In the genomic region with DNA sequence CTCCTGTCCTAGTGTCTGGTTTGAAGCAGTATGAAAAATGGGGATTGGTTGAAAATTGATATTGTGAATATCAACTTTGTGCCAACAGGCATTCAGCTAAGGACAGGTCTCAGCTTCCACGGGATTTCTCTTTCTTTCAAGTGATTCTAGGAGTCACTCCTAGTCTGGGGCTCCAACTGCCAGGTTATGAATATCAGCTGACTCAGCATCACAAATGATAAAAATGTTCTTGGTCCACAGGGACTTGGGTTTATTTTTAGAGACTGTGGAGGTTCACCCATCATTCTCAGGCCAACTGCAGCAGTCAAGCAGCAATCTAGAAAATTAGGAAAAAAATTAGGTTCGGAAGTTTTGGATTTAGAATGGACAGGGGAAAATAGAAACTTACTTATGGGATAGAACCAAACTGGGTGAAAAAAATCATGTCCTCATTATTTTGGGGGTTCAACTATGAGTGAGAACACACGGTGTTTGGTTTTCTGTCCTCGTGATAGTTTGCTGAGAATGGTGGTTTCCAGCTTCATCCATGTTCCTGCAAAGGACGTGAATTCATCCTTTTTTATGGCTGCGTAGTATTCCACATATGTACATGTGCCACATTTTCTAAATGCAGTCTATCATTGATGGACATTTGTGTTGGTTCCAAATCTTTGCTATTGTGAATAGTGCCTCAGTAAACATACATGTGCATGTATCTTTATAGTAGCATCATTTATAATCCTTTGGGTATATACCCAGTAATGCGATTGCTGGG, we compare ENCODE assay signal across 22 cellular contexts. TPM values are rescaled to one million over a fixed set of nuclear protein-coding genes. Genes with fewer than 3 reads are reported as not detected.
"Had no signal": no experiment of that assay in that cellular context is flagged by ENCODE, and none has a peak within 500 bp of the region (broad histone marks: within the 10 kb centered on the region; RNA-seq: fewer than 3 reads in every experiment).

No MANE protein-coding gene starts in this region.

- DNase-seq: Karpas-422, KG1, MM.1S, NCI-H1092 treated with DMSO at 0.1 percent for 48 hours, NCI-H1436, NCI-H187, NCI-H2029, NCI-H2081 treated with DMSO at 0.1 percent for 48 hours, NCI-H2171, NCI-H226, NCI-H446, NCI-H510A, NCI-H524 treated with DMSO at 0.1 percent for 48 hours, NCI-H69, NCI-H774, Right ventricle myocardium superior, RPMI8226, SIG-M5 had no signal

- H3K27ac ChIP-seq: SJSA1, SK-N-MC had no signal

- H3K4me1 ChIP-seq: SJSA1 had no signal

- FAIRE-seq: RCC 7860 had no signal

- H3K27me3 ChIP-seq: SJSA1 had no signal

- H3K9me3 ChIP-seq: SJSA1 had no signal

- H3K4me3 ChIP-seq: SJSA1, SK-N-MC had no signal

- H3K36me3 ChIP-seq: SJSA1 had no signal

RNA-seq across cellular contexts. Expression of a gene that starts 29.0 kb away (rescaled TPM):
- total RNA-seq: Right ventricle myocardium superior, SJSA1 had no signal

RNA-seq across cellular contexts. Expression of a gene that starts 30.4 kb away (rescaled TPM):
- total RNA-seq: HT1080, SJSA1 had no signal

RNA-seq across cellular contexts. Expression of a gene that starts 43.9 kb away (rescaled TPM):
- total RNA-seq: HT1080, Right ventricle myocardium superior, SJSA1 had no signal
